17 cellular contexts compared by ENCODE assay signal in genomic region chr13:66212511-66212910, GRCh38.
DNase-seq lines count a peak whose midpoint lies in the region; ATAC-seq, FAIRE-seq and TF ChIP-seq lines count a peak whose summit lies in the region.
"Had no signal": no experiment of that assay in that cellular context is flagged by ENCODE, and none has a peak within 500 bp of the region (broad histone marks: within the 10 kb centered on the region; RNA-seq: fewer than 3 reads in every experiment).

No MANE protein-coding gene starts in this region.

- CTCF ChIA-PET in GM12878 (lab: Yijun Ruan, JAX): interaction anchor here (0.5 to 1.3 kb wide), 2 partner anchors 29 to 143 kb away, joined by 3 read pairs; no protein-coding TSS in a partner anchor

- H3K36me3 ChIP-seq in GM12878 (ENCODE audit: control insufficient read depth in 2 of 2, insufficient read depth in 2 of 2, low read length in 1 of 2): no peaks in the 10 kb centered on the region
- H3K36me3 ChIP-seq: adrenal gland, thoracic aorta had no signal

- H3K4me1 ChIP-seq in GM12878 (ENCODE audit: control insufficient read depth, insufficient read depth, low read length): no peaks in the 10 kb centered on the region
- H3K4me1 ChIP-seq: adrenal gland had no signal

- H3K4me3 ChIP-seq in GM12878: no peak overlapping the region
- H3K4me3 ChIP-seq: adrenal gland, thoracic aorta had no signal

- no peaks in the 10 kb centered on the region for H4K20me1 ChIP-seq in GM12878 (ENCODE audit: control insufficient read depth, insufficient read depth)

- SMC1A ChIA-PET in GM12878 (lab: Charles Lee; ENCODE audit: uncharacterized antibody, unreplicated experiment): interaction anchor here (0.8 to 1.9 kb wide), 3 partner anchors 8 to 22 kb away, joined by 3 to 5 read pairs (median 3); no protein-coding TSS in a partner anchor

- no peak overlapping the region for H3K9ac ChIP-seq in GM12878 (ENCODE audit: control insufficient read depth, insufficient read depth, low read length)

- no peak for TF ChIP-seq POLR2A in GM12878 (IDR thresholded peaks at IDR 0.05; ENCODE audit: low read depth, low read length)

- H3K79me2 ChIP-seq in GM12878 (ENCODE audit: control insufficient read depth, insufficient read depth, low read length): no peaks in the 10 kb centered on the region

- in situ Hi-C loops in GM12878 (cut with MboI): no loop called here

- FAIRE-seq in GM12878 (lab: Jason Lieb, UNC): no peak
- FAIRE-seq: frontal cortex had no signal

- WGBS in GM12878 (ENCODE audit: insufficient coverage, insufficient replicate concordance, low lambda C conversion rate, missing lambda C conversion rate): 28% methylated on average over 1 of the region's 1 CpG

- no peak for DNase-seq in GM12878 (ENCODE audit: low read depth, low spot score)
- no peak for DNase-seq in kidney glomerular epithelial cell (lab: John Stamatoyannopoulos, UW)
- DNase-seq in NCI-H524 treated with DMSO at 0.1 percent for 48 hours (lab: John Stamatoyannopoulos, UW): no peak
- DNase-seq in left lobe of liver (ENCODE audit: low spot score): no peak
- DNase-seq in SW480 (ENCODE audit: low spot score): no peak
- DNase-seq: activated CD4-positive, alpha-beta T cell treated with anti-CD3 and anti-CD28 coated beads for 48 hours; activated T-cell treated with anti-CD3 and anti-CD28 coated beads, Interleukin-2, amount 50 U/mL, for 48 hours; adrenal gland; cerebellar nuclear complex; DMS153; NCI-H2081 had no signal

- RAD21 ChIA-PET in GM12878 (lab: Charles Lee; ENCODE audit: unreplicated experiment): interaction anchor here (1.2 kb wide), 1 partner anchor 75 kb away, joined by 3 read pairs; no protein-coding TSS in a partner anchor

- POLR2A ChIA-PET in GM12878 (lab: Charles Lee): no interaction called here

- ATAC-seq in GM18870 (IDR thresholded peaks at IDR 0.05; ENCODE audit: unreplicated experiment) (peak; percentile 43), GM21529 (IDR thresholded peaks at IDR 0.05; ENCODE audit: unreplicated experiment) (peak; percentile 57), HG03354 (IDR thresholded peaks at IDR 0.05; ENCODE audit: poor library complexity, severe bottlenecking, unreplicated experiment) (peak; percentile 58), GM12878 (peak; percentile 55), left lobe of liver (no peak)

- H3K9me3 ChIP-seq in GM12878 (replicated peaks; ENCODE audit: control insufficient read depth, insufficient read depth, low read length): no peaks in the 10 kb centered on the region
- H3K9me3 ChIP-seq: adrenal gland, thoracic aorta had no signal

- H2AFZ ChIP-seq in GM12878 (ENCODE audit: control insufficient read depth, low read depth, low read length): no peak overlapping the region

- TF ChIP-seq EP300 in GM12878 (IDR thresholded peaks at IDR 0.05; ENCODE audit: borderline replicate concordance in 1 of 2, control insufficient read depth in 1 of 2, low read depth in 2 of 2, low read length in 2 of 2): no peak

- intact Hi-C loops in GM12878 (cut with micrococcal nuclease; ENCODE audit: unreplicated experiment): no loop called here

- no peak for TF ChIP-seq RAD21 in GM12878 (IDR thresholded peaks at IDR 0.05; ENCODE audit: insufficient read depth, low read depth, low read length)

- H3K27me3 ChIP-seq in GM12878 (replicated peaks in 1 of 2; ENCODE audit: control insufficient read depth in 2 of 2, insufficient read depth in 2 of 2, low read length in 1 of 2): no peaks in the 10 kb centered on the region
- H3K27me3 ChIP-seq: adrenal gland had no signal

- BruUV-seq in GM12878 (replicated peaks; lab: Mats Ljungman, UMichigan): no TSS peak

- TF ChIP-seq CTCF in GM12878 (IDR thresholded peaks at IDR 0.05 in 2 of 3, conservative IDR thresholded peaks at IDR 0.05 in 1 of 3; ENCODE audit: control insufficient read depth in 2 of 3, extremely low read depth in 1 of 3, insufficient read depth in 1 of 3, low read depth in 3 of 3, low read length in 3 of 3): no peak

- H3K27ac ChIP-seq in GM12878 (ENCODE audit: control insufficient read depth, insufficient read depth): no peak overlapping the region
- H3K27ac ChIP-seq: adrenal gland, HL-60, thoracic aorta had no signal

- no peak overlapping the region for H3K4me2 ChIP-seq in GM12878 (ENCODE audit: control insufficient read depth, insufficient read depth)

TF ChIP-seq in GM12878, 131 proteins besides CTCF, POLR2A, EP300 and RAD21:
- TF ChIP-seq, protein P1, sequence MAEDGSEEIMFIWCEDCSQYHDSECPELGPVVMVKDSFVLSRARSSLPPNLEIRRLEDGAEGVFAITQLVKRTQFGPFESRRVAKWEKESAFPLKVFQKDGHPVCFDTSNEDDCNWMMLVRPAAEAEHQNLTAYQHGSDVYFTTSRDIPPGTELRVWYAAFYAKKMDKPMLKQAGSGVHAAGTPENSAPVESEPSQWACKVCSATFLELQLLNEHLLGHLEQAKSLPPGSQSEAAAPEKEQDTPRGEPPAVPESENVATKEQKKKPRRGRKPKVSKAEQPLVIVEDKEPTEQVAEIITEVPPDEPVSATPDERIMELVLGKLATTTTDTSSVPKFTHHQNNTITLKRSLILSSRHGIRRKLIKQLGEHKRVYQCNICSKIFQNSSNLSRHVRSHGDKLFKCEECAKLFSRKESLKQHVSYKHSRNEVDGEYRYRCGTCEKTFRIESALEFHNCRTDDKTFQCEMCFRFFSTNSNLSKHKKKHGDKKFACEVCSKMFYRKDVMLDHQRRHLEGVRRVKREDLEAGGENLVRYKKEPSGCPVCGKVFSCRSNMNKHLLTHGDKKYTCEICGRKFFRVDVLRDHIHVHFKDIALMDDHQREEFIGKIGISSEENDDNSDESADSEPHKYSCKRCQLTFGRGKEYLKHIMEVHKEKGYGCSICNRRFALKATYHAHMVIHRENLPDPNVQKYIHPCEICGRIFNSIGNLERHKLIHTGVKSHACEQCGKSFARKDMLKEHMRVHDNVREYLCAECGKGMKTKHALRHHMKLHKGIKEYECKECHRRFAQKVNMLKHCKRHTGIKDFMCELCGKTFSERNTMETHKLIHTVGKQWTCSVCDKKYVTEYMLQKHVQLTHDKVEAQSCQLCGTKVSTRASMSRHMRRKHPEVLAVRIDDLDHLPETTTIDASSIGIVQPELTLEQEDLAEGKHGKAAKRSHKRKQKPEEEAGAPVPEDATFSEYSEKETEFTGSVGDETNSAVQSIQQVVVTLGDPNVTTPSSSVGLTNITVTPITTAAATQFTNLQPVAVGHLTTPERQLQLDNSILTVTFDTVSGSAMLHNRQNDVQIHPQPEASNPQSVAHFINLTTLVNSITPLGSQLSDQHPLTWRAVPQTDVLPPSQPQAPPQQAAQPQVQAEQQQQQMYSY (CRISPR knock-in tag; IDR thresholded peaks at IDR 0.05): no peak
- TF ChIP-seq SPI1 (IDR thresholded peaks at IDR 0.05; ENCODE audit: borderline replicate concordance, insufficient read depth, low read depth, low read length): peak; percentile 81
- 0 out of 2 replicates have a peak, but pooled peaks have one; percentile 8 for TF ChIP-seq ZNF24 (IDR thresholded peaks at IDR 0.05)
- TF ChIP-seq CBX3 (IDR thresholded peaks at IDR 0.05; ENCODE audit: borderline replicate concordance, low read depth): no peak
- no peak for TF ChIP-seq ZBED1 (IDR thresholded peaks at IDR 0.05; ENCODE audit: borderline replicate concordance)
- no peak for TF ChIP-seq TCF12 (IDR thresholded peaks at IDR 0.05; ENCODE audit: low read depth, low read length)
